ENCODE assay signal across 8 cellular contexts in genomic region chr6:152897807-152898399, GRCh38.
A peak's percentile ranks its signal among the peaks of the same experiment; 100 is the strongest.
DNase-seq lines count a peak whose midpoint lies in the region; ATAC-seq and TF ChIP-seq lines count a peak whose summit lies in the region.

No MANE protein-coding gene starts in this region.

- no peaks in the 10 kb centered on the region for H3K9me3 ChIP-seq in mammary epithelial cell (replicated peaks; ENCODE audit: insufficient read depth, low read length)

- no peaks in the 10 kb centered on the region for H4K20me1 ChIP-seq in mammary epithelial cell (ENCODE audit: insufficient read depth, low read length)

- dilution Hi-C loops in mammary epithelial cell (cut with HindIII; ENCODE audit: low sequenced_read_pairs), result no loop called here

- H3K27ac ChIP-seq in mammary epithelial cell (ENCODE audit: insufficient read depth, low read depth, low read length), result no peak overlapping the region

- BruUV-seq in mammary epithelial cell (replicated peaks; lab: Mats Ljungman, UMichigan), result no TSS peak

- H3K4me1 ChIP-seq in mammary epithelial cell (ENCODE audit: insufficient read depth, low read length), result no peaks in the 10 kb centered on the region

- H3K4me2 ChIP-seq in mammary epithelial cell (ENCODE audit: insufficient read depth, low read depth, low read length), result no peak overlapping the region

- no peak overlapping the region for H2AFZ ChIP-seq in mammary epithelial cell (ENCODE audit: low read depth, low read length)

- intact Hi-C loops in mammary epithelial cell (cut with micrococcal nuclease), result loop anchor here (2.0 to 5.0 kb wide), 2 partner anchors 49 to 149 kb away; no protein-coding TSS in a partner anchor

- no peaks in the 10 kb centered on the region for H3K27me3 ChIP-seq in mammary epithelial cell (ENCODE audit: insufficient read depth, low read length)
- no peaks in the 10 kb centered on the region for H3K27me3 ChIP-seq in kidney epithelial cell (ENCODE audit: control insufficient read depth, insufficient read depth, low read length)

- WGBS in mammary epithelial cell (ENCODE audit: low coverage, missing lambda C conversion rate), result 22% methylated on average over 9 of the region's 16 CpGs

- in situ Hi-C loops in mammary epithelial cell (cut with MboI; ENCODE audit: low sequenced_read_pairs in 2 of 2), result no loop called here

- CTCF ChIA-PET in mammary epithelial cell (lab: Charles Lee; ENCODE audit: low non-redundant PET), result no interaction called here

- no peak overlapping the region for H3K4me3 ChIP-seq in WI38 (ENCODE audit: low read depth, low read length)
- no peak overlapping the region for H3K4me3 ChIP-seq in mammary epithelial cell (replicated peaks in 1 of 3; ENCODE audit: insufficient read depth in 1 of 3, low read depth in 2 of 3, low read length in 3 of 3)
- H3K4me3 ChIP-seq in kidney epithelial cell (ENCODE audit: low read depth, low read length), result no peak overlapping the region

- TF ChIP-seq CTCF in WI38 (IDR thresholded peaks at IDR 0.05; ENCODE audit: low read depth, low read length) (peak; percentile 94), mammary epithelial cell (conservative IDR thresholded peaks at IDR 0.05 in 1 of 2, IDR thresholded peaks at IDR 0.05 in 1 of 2; ENCODE audit: extremely low read depth in 1 of 2, insufficient read depth in 1 of 2, low read depth in 1 of 2, low read length in 2 of 2) (peak; percentile 92 to 96), kidney epithelial cell (IDR thresholded peaks at IDR 0.05; ENCODE audit: insufficient read depth, low read length, poor library complexity, severe bottlenecking) (peak; percentile 89)

- ATAC-seq in HG02588 (IDR thresholded peaks at IDR 0.05; ENCODE audit: unreplicated experiment), result peak; percentile 99

- H3K36me3 ChIP-seq in mammary epithelial cell (ENCODE audit: insufficient read depth, low read length) (no peaks in the 10 kb centered on the region), kidney epithelial cell (ENCODE audit: control insufficient read depth, insufficient read depth, low read length) (no peaks in the 10 kb centered on the region)

- DNase-seq in SHP77 (lab: John Stamatoyannopoulos, UW) (peak; percentile 32 to 54), SHP77 treated with DMSO at 0.1 percent for 48 hours (lab: John Stamatoyannopoulos, UW) (no peak), NAMALWA (ENCODE audit: low spot score) (peak; percentile 81), mammary epithelial cell (peak; percentile 56), kidney epithelial cell (ENCODE audit: low read depth) (no peak)
- peak; percentile 77 for DNase-seq in stimulated activated CD4-positive, alpha-beta T cell treated with anti-CD3 and anti-CD28 coated beads, Interleukin-2, amount 100 ng/mL, for 48 hours

- H3K9ac ChIP-seq in mammary epithelial cell (ENCODE audit: insufficient read depth, low read length), result no peak overlapping the region

- no peaks in the 10 kb centered on the region for H3K79me2 ChIP-seq in mammary epithelial cell (ENCODE audit: insufficient read depth, low read length)

Comparison
In these comparisons a context has a peak if more than half of its experiments do, and no peak if none do; other contexts are left out.
1. DNase-seq: peak in SHP77 (2 of 2), NAMALWA (single experiment), mammary epithelial cell (single experiment) and stimulated activated CD4-positive, alpha-beta T cell treated with anti-CD3 and anti-CD28 coated beads, Interleukin-2, amount 100 ng/mL, for 48 hours (2 of 2); none in SHP77 treated with DMSO at 0.1 percent for 48 hours (single experiment) and kidney epithelial cell (single experiment).
2. Peak in every context shown above with its lines, with median percentiles within 50 percentile points of each other: CTCF ChIP-seq.